In genomic region chr10:32954545-32955298, GRCh38 we compare ENCODE assay signal across 11 cellular contexts. TPM values are rescaled to one million over a fixed set of nuclear protein-coding genes. Genes with fewer than 3 reads are reported as not detected.
DNase-seq lines count a peak whose midpoint lies in the region; ATAC-seq, FAIRE-seq and TF ChIP-seq lines count a peak whose summit lies in the region.
"Had no signal": no experiment of that assay in that cellular context is flagged by ENCODE, and none has a peak within 500 bp of the region (broad histone marks: within the 10 kb centered on the region; RNA-seq: fewer than 3 reads in every experiment).

No MANE protein-coding gene starts in this region.

- FAIRE-seq in kidney (lab: Jason Lieb, UNC), result no peak
- FAIRE-seq: HTR-8/SVneo had no signal

- ATAC-seq in HG02623 (IDR thresholded peaks at IDR 0.05; ENCODE audit: unreplicated experiment), result no peak

- POLR2A ChIA-PET in activated CD4-positive, alpha-beta T cell treated with anti-CD3 and anti-CD28 coated beads, Interleukin-2, amount 10 ng/mL, durations not matched to agents 7 days and 5 days (lab: Charles Lee), result no interaction called here

- peaks cover 2% of the 10 kb centered on the region for H3K27me3 Mint-ChIP-seq in activated CD4-positive, alpha-beta T cell treated with anti-CD3 and anti-CD28 coated beads, Interleukin-2, amount 10 ng/mL, durations not matched to agents 7 days and 5 days
- peaks cover under 1% of the 10 kb centered on the region for H3K27me3 Mint-ChIP-seq in activated CD4-positive, alpha-beta T cell treated with anti-CD3 and anti-CD28 coated beads, Interleukin-2, amount 10 ng/mL, durations not matched to agents 24 days and 14 days

- no peak for TF ChIP-seq EP300 in suprapubic skin (IDR thresholded peaks at IDR 0.05)

- H3K4me3 Mint-ChIP-seq in activated CD4-positive, alpha-beta T cell treated with anti-CD3 and anti-CD28 coated beads, Interleukin-2, amount 10 ng/mL, durations not matched to agents 7 days and 5 days, result peak overlapping the region; percentile 60
- H3K4me3 Mint-ChIP-seq in activated CD4-positive, alpha-beta T cell treated with anti-CD3 and anti-CD28 coated beads, Interleukin-2, amount 10 ng/mL, durations not matched to agents 24 days and 14 days, result no peak overlapping the region

- H3K9me3 Mint-ChIP-seq in activated CD4-positive, alpha-beta T cell treated with anti-CD3 and anti-CD28 coated beads, Interleukin-2, amount 10 ng/mL, durations not matched to agents 7 days and 5 days, result no peaks in the 10 kb centered on the region
- H3K9me3 Mint-ChIP-seq in activated CD4-positive, alpha-beta T cell treated with anti-CD3 and anti-CD28 coated beads, Interleukin-2, amount 10 ng/mL, durations not matched to agents 24 days and 14 days, result no peaks in the 10 kb centered on the region

- H3K4me1 Mint-ChIP-seq in activated CD4-positive, alpha-beta T cell treated with anti-CD3 and anti-CD28 coated beads, Interleukin-2, amount 10 ng/mL, durations not matched to agents 7 days and 5 days, result peaks cover 62% of the 10 kb centered on the region
- H3K4me1 Mint-ChIP-seq in activated CD4-positive, alpha-beta T cell treated with anti-CD3 and anti-CD28 coated beads, Interleukin-2, amount 10 ng/mL, durations not matched to agents 24 days and 14 days, result peaks cover 37% of the 10 kb centered on the region

- H3K9ac ChIP-seq in adipocyte (ENCODE audit: low read length) (peak overlapping the region; percentile 100), kidney (ENCODE audit: low read length in 2 of 2) (no peak overlapping the region)

- H3K27ac ChIP-seq in kidney (ENCODE audit: low read depth in 2 of 2, low read length in 2 of 2) (no peak overlapping the region), suprapubic skin (no peak overlapping the region)

- H3K36me3 ChIP-seq in adipocyte (ENCODE audit: control insufficient read depth, insufficient read depth, low read length, severe bottlenecking) (peaks cover 3% of the 10 kb centered on the region), kidney (ENCODE audit: control insufficient read depth in 1 of 2, insufficient read depth in 2 of 2, low read length in 2 of 2) (no peaks in the 10 kb centered on the region), suprapubic skin (no peaks in the 10 kb centered on the region)

- H3K4me3 ChIP-seq in adipocyte (ENCODE audit: low read length) (peak overlapping the region; percentile 93), kidney (ENCODE audit: low read length in 2 of 2) (peak overlapping the region; percentile 31 to 65), suprapubic skin (peak overlapping the region; percentile 94)

- CTCF ChIA-PET in activated CD4-positive, alpha-beta T cell treated with anti-CD3 and anti-CD28 coated beads, Interleukin-2, amount 10 ng/mL, durations not matched to agents 7 days and 5 days (lab: Charles Lee), result interaction anchor here (0.6 to 0.9 kb wide), 3 partner anchors 238 to 577 kb away, joined by 3 to 4 read pairs (median 3); no protein-coding TSS in a partner anchor

- WGBS in suprapubic skin, result 40% methylated on average over 8 of the region's 8 CpGs

- peaks cover 16% of the 10 kb centered on the region for H3K36me3 Mint-ChIP-seq in activated CD4-positive, alpha-beta T cell treated with anti-CD3 and anti-CD28 coated beads, Interleukin-2, amount 10 ng/mL, durations not matched to agents 7 days and 5 days (ENCODE audit: low read depth)
- no peaks in the 10 kb centered on the region for H3K36me3 Mint-ChIP-seq in activated CD4-positive, alpha-beta T cell treated with anti-CD3 and anti-CD28 coated beads, Interleukin-2, amount 10 ng/mL, durations not matched to agents 24 days and 14 days (ENCODE audit: low read depth)

- H3K9me3 ChIP-seq in adipocyte (ENCODE audit: control insufficient read depth, low read length), result no peaks in the 10 kb centered on the region
- H3K9me3 ChIP-seq in kidney (ENCODE audit: control insufficient read depth in 1 of 2, low read length in 2 of 2), result no peaks in the 10 kb centered on the region
- no peaks in the 10 kb centered on the region for H3K9me3 ChIP-seq in suprapubic skin

- TF ChIP-seq POLR2A in suprapubic skin (IDR thresholded peaks at IDR 0.05), result no peak

- peak overlapping the region; percentile 55 for H3K27ac Mint-ChIP-seq in activated CD4-positive, alpha-beta T cell treated with anti-CD3 and anti-CD28 coated beads, Interleukin-2, amount 10 ng/mL, durations not matched to agents 7 days and 5 days
- no peak overlapping the region for H3K27ac Mint-ChIP-seq in activated CD4-positive, alpha-beta T cell treated with anti-CD3 and anti-CD28 coated beads, Interleukin-2, amount 10 ng/mL, durations not matched to agents 24 days and 14 days

- peaks cover 54% of the 10 kb centered on the region for H3K4me1 ChIP-seq in adipocyte (ENCODE audit: control insufficient read depth, insufficient read depth, low read length)
- H3K4me1 ChIP-seq in kidney (ENCODE audit: control insufficient read depth in 1 of 2, insufficient read depth in 1 of 2, low read depth in 1 of 2, low read length in 2 of 2), result peaks cover 13 to 31% of the 10 kb centered on the region in 2 donors
- H3K4me1 ChIP-seq in suprapubic skin, result peaks cover 78% of the 10 kb centered on the region

- intact Hi-C loops in activated CD4-positive, alpha-beta T cell treated with anti-CD3 and anti-CD28 coated beads, Interleukin-2, amount 10 ng/mL, durations not matched to agents 24 days and 14 days (cut with micrococcal nuclease), result loop anchor here (5.0 to 10.0 kb wide), 4 partner anchors 163 to 1328 kb away; partner anchors contain the start of gene CCDC7
- intact Hi-C loops in kidney (cut with DNase I), result no loop called here

- H3K27me3 ChIP-seq in adipocyte (replicated peaks; ENCODE audit: control insufficient read depth, insufficient read depth, low read length) (no peaks in the 10 kb centered on the region), suprapubic skin (no peaks in the 10 kb centered on the region)

- no peak for DNase-seq in activated CD4-positive, alpha-beta T cell treated with anti-CD3 and anti-CD28 coated beads, Interleukin-2, amount 10 ng/mL, durations not matched to agents 7 days and 5 days
- DNase-seq in activated CD4-positive, alpha-beta T cell treated with anti-CD3 and anti-CD28 coated beads, Interleukin-2, amount 10 ng/mL, durations not matched to agents 24 days and 14 days, result no peak
- DNase-seq in adipocyte (ENCODE audit: low read depth) (no peak), kidney (no peak), suprapubic skin (ENCODE audit: low spot score in 2 of 2) (no peak), AG08395 (ENCODE audit: low spot score) (no peak), NCI-H1694 (lab: John Stamatoyannopoulos, UW) (no peak)
- DNase-seq: COR-L47, retina had no signal

- no peak for TF ChIP-seq CTCF in kidney (IDR thresholded peaks at IDR 0.05; ENCODE audit: borderline replicate concordance, extremely low read depth, insufficient read depth)
- no peak for TF ChIP-seq CTCF in suprapubic skin (IDR thresholded peaks at IDR 0.05)

RNA-seq across cellular contexts. Expression of gene ITGB1, which starts 3.3 kb away (rescaled TPM):
- 10 to 100 TPM; 89.4 to 98.4 TPM for total RNA-seq in activated CD4-positive, alpha-beta T cell treated with anti-CD3 and anti-CD28 coated beads, Interleukin-2, amount 10 ng/mL, durations not matched to agents 7 days and 5 days
- 50.5 and 57.5 TPM in 2 replicates for total RNA-seq in activated CD4-positive, alpha-beta T cell treated with anti-CD3 and anti-CD28 coated beads, Interleukin-2, amount 10 ng/mL, durations not matched to agents 24 days and 14 days
- total RNA-seq in kidney (410 TPM), suprapubic skin (100 to 1,000 TPM; 167 to 261 (median 218) TPM)
- polyA plus RNA-seq in kidney (ENCODE audit: insufficient read depth, low read depth, low replicate concordance), result 156 TPM
